16 cellular contexts compared by ENCODE assay signal in the genomic region with DNA sequence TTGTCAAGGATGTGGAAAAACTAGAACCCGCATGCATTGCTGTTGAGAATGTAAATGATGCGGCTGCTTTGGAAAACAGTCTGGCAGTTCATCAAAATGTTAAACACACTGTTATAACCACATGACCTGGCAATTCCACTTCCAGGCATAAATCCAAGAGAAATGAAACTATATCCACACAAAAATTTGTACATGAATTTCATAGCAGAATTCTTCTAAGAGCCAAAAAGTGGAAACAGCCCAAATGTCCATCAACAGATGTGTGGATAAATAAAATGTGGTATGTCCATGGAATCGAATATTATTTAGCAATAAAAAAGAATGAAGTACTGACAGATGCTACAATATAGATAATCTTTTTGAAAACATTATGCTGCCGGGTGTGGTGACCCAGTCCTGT. TPM values are rescaled to one million over a fixed set of nuclear protein-coding genes. Genes with fewer than 3 reads are reported as not detected.
DNase-seq lines count a peak whose midpoint lies in the region; ATAC-seq and TF ChIP-seq lines count a peak whose summit lies in the region.
"Had no signal": no experiment of that assay in that cellular context is flagged by ENCODE, and none has a peak within 500 bp of the region (broad histone marks: within the 10 kb centered on the region; RNA-seq: fewer than 3 reads in every experiment).

No MANE protein-coding gene starts in this region.

- H2AFZ ChIP-seq in SK-N-SH (ENCODE audit: low read depth): no peak overlapping the region
- H2AFZ ChIP-seq in smooth muscle cell (ENCODE audit: low read depth): no peak overlapping the region

- CTCF ChIA-PET in SK-N-SH (lab: Yijun Ruan, JAX): no interaction called here

- H3K4me3 ChIP-seq in SK-N-SH (ENCODE audit: low read depth in 2 of 2, low read length in 1 of 2) (no peak overlapping the region), fibroblast of villous mesenchyme (ENCODE audit: low read depth, low read length) (no peak overlapping the region), smooth muscle cell (no peak overlapping the region)

- H4K20me1 ChIP-seq in SK-N-SH (ENCODE audit: insufficient read depth) (no peaks in the 10 kb centered on the region), smooth muscle cell (ENCODE audit: low read depth) (no peaks in the 10 kb centered on the region)

- H3K9me2 ChIP-seq in SK-N-SH: no peaks in the 10 kb centered on the region

- no peak for TF ChIP-seq EP300 in SK-N-SH (IDR thresholded peaks at IDR 0.05; ENCODE audit: borderline replicate concordance in 1 of 2, low read depth in 1 of 2, low read length in 1 of 2)

- DNase-seq in SK-N-SH (no peak), dedifferentiated amniotic fluid mesenchymal stem cell (ENCODE audit: extremely low spot score) (peak; percentile 82), fibroblast of villous mesenchyme (ENCODE audit: low read depth) (peak; percentile 11), smooth muscle cell (lab: John Stamatoyannopoulos, UW; ENCODE audit: unreplicated experiment) (no peak), NCI-H2081 treated with DMSO at 0.1 percent for 48 hours (lab: John Stamatoyannopoulos, UW) (no peak)
- DNase-seq in effector CD8-positive, alpha-beta T cell (lab: John Stamatoyannopoulos, UW): no peak
- DNase-seq in stimulated activated CD4-positive, alpha-beta T cell treated with anti-CD3 and anti-CD28 coated beads, Interleukin-12 subunit alpha, Interleukin-12 subunit beta, amount 100 ng/mL, for 4 hours: no peak
- DNase-seq: C1 segment of cervical spinal cord; Caco-2; Kasumi-1; NCI-H1436; NCI-H2029 treated with DMSO at 0.1 percent for 48 hours; NCI-H526 treated with DMSO at 0.1 percent for 48 hours; NK-92 treated with Interleukin-12 subunit alpha and Interleukin-12 subunit beta, amount 100 ng/mL, for 24 hours had no signal

- H3K4me2 ChIP-seq in SK-N-SH (no peak overlapping the region), smooth muscle cell (no peak overlapping the region)

- H3K9ac ChIP-seq in SK-N-SH: no peak overlapping the region
- no peak overlapping the region for H3K9ac ChIP-seq in smooth muscle cell (ENCODE audit: low read depth)

- POLR2A ChIA-PET in SK-N-SH (lab: Yijun Ruan, JAX): no interaction called here

- H3K27me3 ChIP-seq in SK-N-SH (ENCODE audit: insufficient read depth): no peaks in the 10 kb centered on the region
- no peaks in the 10 kb centered on the region for H3K27me3 ChIP-seq in smooth muscle cell (ENCODE audit: low read depth)

- no peak for TF ChIP-seq RAD21 in SK-N-SH (IDR thresholded peaks at IDR 0.05; ENCODE audit: low read length)

- H3K27ac ChIP-seq in SK-N-SH (ENCODE audit: low read depth in 2 of 2, low read length in 1 of 2): no peak overlapping the region
- no peak overlapping the region for H3K27ac ChIP-seq in smooth muscle cell (ENCODE audit: low read depth)
- H3K27ac ChIP-seq: 22Rv1 had no signal

- H3K9me3 ChIP-seq in SK-N-SH: no peaks in the 10 kb centered on the region
- H3K9me3 ChIP-seq in smooth muscle cell (replicated peaks; ENCODE audit: low read depth): no peaks in the 10 kb centered on the region
- H3K9me3 ChIP-seq: Caco-2 had no signal

- H3K4me1 ChIP-seq in SK-N-SH (ENCODE audit: control insufficient read depth in 1 of 2, insufficient read depth in 2 of 2, low read depth in 1 of 2, low read length in 1 of 2): no peaks in the 10 kb centered on the region
- no peaks in the 10 kb centered on the region for H3K4me1 ChIP-seq in smooth muscle cell (ENCODE audit: low read depth)
- H3K4me1 ChIP-seq: Caco-2 had no signal

- H3K79me2 ChIP-seq in SK-N-SH (ENCODE audit: insufficient read depth) (no peaks in the 10 kb centered on the region), smooth muscle cell (ENCODE audit: low read depth) (no peaks in the 10 kb centered on the region)

- TF ChIP-seq CTCF in SK-N-SH (IDR thresholded peaks at IDR 0.05) (no peak), fibroblast of villous mesenchyme (IDR thresholded peaks at IDR 0.05; ENCODE audit: insufficient read depth, low read depth, low read length) (no peak), smooth muscle cell (IDR thresholded peaks at IDR 0.05; ENCODE audit: borderline replicate concordance, insufficient read depth, poor library complexity, severe bottlenecking) (no peak)

- H3K36me3 ChIP-seq in SK-N-SH (replicated peaks in 1 of 2; ENCODE audit: control insufficient read depth in 1 of 2, insufficient read depth in 2 of 2, low read length in 1 of 2): peaks cover 48 to 52% of the 10 kb centered on the region in 2 experiments
- peaks cover 5% of the 10 kb centered on the region for H3K36me3 ChIP-seq in smooth muscle cell (ENCODE audit: low read depth)

- no peak for ATAC-seq in SK-N-SH treated with all-trans-retinoic acid at 6 μM for 48 hours

- peaks cover 4% of the 10 kb centered on the region for H3F3A ChIP-seq in SK-N-SH (replicated peaks; ENCODE audit: insufficient read depth)
- no peaks in the 10 kb centered on the region for H3F3A ChIP-seq in smooth muscle cell (ENCODE audit: low read depth)

- 91% methylated on average over 4 of the region's 4 CpGs for WGBS in SK-N-SH (ENCODE audit: low lambda C conversion rate)
- 94% methylated on average over 4 of the region's 4 CpGs for WGBS in smooth muscle cell (ENCODE audit: low lambda C conversion rate)

TF ChIP-seq in SK-N-SH treated with all-trans-retinoic acid at 6 μM for 48 hours, 23 proteins besides CTCF, POLR2A, EP300 and RAD21:
- TF ChIP-seq ZNF8 (CRISPR knock-in tag; IDR thresholded peaks at IDR 0.05) (peak; percentile 79), TOX (CRISPR knock-in tag; IDR thresholded peaks at IDR 0.05; ENCODE audit: borderline replicate concordance) (no peak)
TF ChIP-seq in SK-N-SH treated with all-trans-retinoic acid at 6 μM for 48 hours: peak in this region for 1.

TF ChIP-seq in SK-N-SH, 30 proteins besides CTCF, POLR2A, EP300 and RAD21 (continues in another document):
- TF ChIP-seq RXRA (IDR thresholded peaks at IDR 0.05; ENCODE audit: borderline replicate concordance, low read depth) (no peak), CHD2 (IDR thresholded peaks at IDR 0.05; ENCODE audit: low read length, partially characterized antibody) (no peak), EZH2phosphoT487 (IDR thresholded peaks at IDR 0.05; ENCODE audit: borderline replicate concordance, low read depth) (no peak), MXI1 (IDR thresholded peaks at IDR 0.05; ENCODE audit: low read depth, low read length) (no peak), GATA2 (CRISPR knock-in tag; IDR thresholded peaks at IDR 0.05) (no peak), FOSL2 (IDR thresholded peaks at IDR 0.05; ENCODE audit: borderline replicate concordance, low read depth) (no peak), RFX5 (IDR thresholded peaks at IDR 0.05; ENCODE audit: low read length) (no peak), SIN3A (IDR thresholded peaks at IDR 0.05; ENCODE audit: borderline replicate concordance, low read depth, low read length) (no peak)
- TF ChIP-seq, protein P1, sequence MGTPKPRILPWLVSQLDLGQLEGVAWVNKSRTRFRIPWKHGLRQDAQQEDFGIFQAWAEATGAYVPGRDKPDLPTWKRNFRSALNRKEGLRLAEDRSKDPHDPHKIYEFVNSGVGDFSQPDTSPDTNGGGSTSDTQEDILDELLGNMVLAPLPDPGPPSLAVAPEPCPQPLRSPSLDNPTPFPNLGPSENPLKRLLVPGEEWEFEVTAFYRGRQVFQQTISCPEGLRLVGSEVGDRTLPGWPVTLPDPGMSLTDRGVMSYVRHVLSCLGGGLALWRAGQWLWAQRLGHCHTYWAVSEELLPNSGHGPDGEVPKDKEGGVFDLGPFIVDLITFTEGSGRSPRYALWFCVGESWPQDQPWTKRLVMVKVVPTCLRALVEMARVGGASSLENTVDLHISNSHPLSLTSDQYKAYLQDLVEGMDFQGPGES (IDR thresholded peaks at IDR 0.05; ENCODE audit: low read depth, low read length): no peak
- TF ChIP-seq, protein P2, sequence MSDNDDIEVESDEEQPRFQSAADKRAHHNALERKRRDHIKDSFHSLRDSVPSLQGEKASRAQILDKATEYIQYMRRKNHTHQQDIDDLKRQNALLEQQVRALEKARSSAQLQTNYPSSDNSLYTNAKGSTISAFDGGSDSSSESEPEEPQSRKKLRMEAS (IDR thresholded peaks at IDR 0.05; ENCODE audit: low read depth): no peak
- TF ChIP-seq, protein P3, sequence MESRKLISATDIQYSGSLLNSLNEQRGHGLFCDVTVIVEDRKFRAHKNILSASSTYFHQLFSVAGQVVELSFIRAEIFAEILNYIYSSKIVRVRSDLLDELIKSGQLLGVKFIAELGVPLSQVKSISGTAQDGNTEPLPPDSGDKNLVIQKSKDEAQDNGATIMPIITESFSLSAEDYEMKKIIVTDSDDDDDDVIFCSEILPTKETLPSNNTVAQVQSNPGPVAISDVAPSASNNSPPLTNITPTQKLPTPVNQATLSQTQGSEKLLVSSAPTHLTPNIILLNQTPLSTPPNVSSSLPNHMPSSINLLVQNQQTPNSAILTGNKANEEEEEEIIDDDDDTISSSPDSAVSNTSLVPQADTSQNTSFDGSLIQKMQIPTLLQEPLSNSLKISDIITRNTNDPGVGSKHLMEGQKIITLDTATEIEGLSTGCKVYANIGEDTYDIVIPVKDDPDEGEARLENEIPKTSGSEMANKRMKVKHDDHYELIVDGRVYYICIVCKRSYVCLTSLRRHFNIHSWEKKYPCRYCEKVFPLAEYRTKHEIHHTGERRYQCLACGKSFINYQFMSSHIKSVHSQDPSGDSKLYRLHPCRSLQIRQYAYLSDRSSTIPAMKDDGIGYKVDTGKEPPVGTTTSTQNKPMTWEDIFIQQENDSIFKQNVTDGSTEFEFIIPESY (IDR thresholded peaks at IDR 0.05; ENCODE audit: borderline replicate concordance, low read depth): no peak
- TF ChIP-seq, protein P4, sequence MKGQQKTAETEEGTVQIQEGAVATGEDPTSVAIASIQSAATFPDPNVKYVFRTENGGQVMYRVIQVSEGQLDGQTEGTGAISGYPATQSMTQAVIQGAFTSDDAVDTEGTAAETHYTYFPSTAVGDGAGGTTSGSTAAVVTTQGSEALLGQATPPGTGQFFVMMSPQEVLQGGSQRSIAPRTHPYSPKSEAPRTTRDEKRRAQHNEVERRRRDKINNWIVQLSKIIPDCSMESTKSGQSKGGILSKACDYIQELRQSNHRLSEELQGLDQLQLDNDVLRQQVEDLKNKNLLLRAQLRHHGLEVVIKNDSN (IDR thresholded peaks at IDR 0.05; ENCODE audit: borderline replicate concordance, low read depth): no peak

RNA-seq across cellular contexts. Expression of a gene that starts 32.1 kb away (rescaled TPM):
- 84.8 and 101 TPM in 2 replicates for polyA plus RNA-seq in SK-N-SH (2012; rRNA removed)
- 56.6 and 61.8 TPM in 2 replicates for polyA plus RNA-seq in SK-N-SH (2012; cell fraction: cytosol; rRNA removed)
- polyA plus RNA-seq in SK-N-SH (2012; cell fraction: nucleus; rRNA removed): 320 and 338 TPM in 2 replicates
- total RNA-seq in fibroblast of villous mesenchyme: 43.8 and 47.1 TPM in 2 replicates
- total RNA-seq in smooth muscle cell: 30.9 and 44.4 TPM in 2 replicates
- 44.3 and 49.5 TPM in 2 replicates for polyA plus RNA-seq in smooth muscle cell

RNA-seq across cellular contexts. Expression of a gene that starts 41.7 kb away (rescaled TPM):
- polyA plus RNA-seq in SK-N-SH (2012; rRNA removed) (0.03 TPM in 1 of 2 replicates, not detected in the other), smooth muscle cell (3.8 and 5.0 TPM in 2 replicates)
- 0.03 TPM in 2 replicates for polyA plus RNA-seq in SK-N-SH (2012; cell fraction: cytosol; rRNA removed)
- not detected in 2 replicates for polyA plus RNA-seq in SK-N-SH (2012; cell fraction: nucleus; rRNA removed)
- total RNA-seq in fibroblast of villous mesenchyme (under 0.01 TPM in 2 replicates), smooth muscle cell (1.1 and 2.0 TPM in 2 replicates)

Comparison
In these comparisons a context has a peak if more than half of its experiments do, and no peak if none do; other contexts are left out.
1. DNase-seq: peak in dedifferentiated amniotic fluid mesenchymal stem cell (single experiment) and fibroblast of villous mesenchyme (single experiment); none in SK-N-SH (single experiment), smooth muscle cell (single experiment), effector CD8-positive, alpha-beta T cell (single experiment), NCI-H2081 treated with DMSO at 0.1 percent for 48 hours (single experiment) and stimulated activated CD4-positive, alpha-beta T cell treated with anti-CD3 and anti-CD28 coated beads, Interleukin-12 subunit alpha, Interleukin-12 subunit beta, amount 100 ng/mL, for 4 hours (single experiment).